24 cellular contexts compared by ENCODE assay signal in the genomic region with DNA sequence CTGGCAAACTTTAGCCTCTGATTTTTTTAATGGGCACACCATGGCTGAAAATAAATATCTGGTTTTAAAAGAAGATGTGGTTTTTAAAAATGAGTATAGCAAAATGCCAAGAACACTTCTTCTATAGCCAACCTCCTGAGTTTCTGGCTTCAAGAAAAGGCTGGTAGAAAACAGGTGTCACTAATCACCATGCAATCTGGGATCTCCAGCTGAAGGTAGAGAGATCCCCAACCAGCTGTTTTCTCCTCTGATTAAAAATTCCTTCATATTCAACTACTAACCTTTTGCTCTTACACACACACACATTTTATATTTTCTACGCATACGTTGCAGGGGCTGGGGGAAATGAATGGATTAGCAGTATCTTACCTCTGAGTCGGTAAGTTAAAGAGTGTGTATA.
"Had no signal": no experiment of that assay in that cellular context is flagged by ENCODE, and none has a peak within 500 bp of the region (broad histone marks: within the 10 kb centered on the region; RNA-seq: fewer than 3 reads in every experiment).

No MANE protein-coding gene starts in this region.

- H3K9me3 ChIP-seq: colonic mucosa, esophagus muscularis mucosa, esophagus squamous epithelium, gastrocnemius medialis, gastroesophageal sphincter, heart left ventricle had no signal

- H3K4me3 ChIP-seq: colonic mucosa, coronary artery, dorsolateral prefrontal cortex, esophagus muscularis mucosa, esophagus squamous epithelium, gastrocnemius medialis, gastroesophageal sphincter, heart left ventricle, heart right ventricle had no signal

- H3K4me1 ChIP-seq: colonic mucosa, esophagus muscularis mucosa, esophagus squamous epithelium, foreskin keratinocyte, gastrocnemius medialis, gastroesophageal sphincter, heart left ventricle, heart right ventricle had no signal

- H3K27ac Mint-ChIP-seq: dendritic cell treated with granulocyte-macrophage colony-stimulating factor and Interleukin-4, amounts not matched to agents 40 ng/mL and 50 ng/mL, for 4 days; effector memory CD8-positive, alpha-beta T cell; endodermal cell had no signal

- H3K36me3 ChIP-seq: colonic mucosa, esophagus muscularis mucosa, esophagus squamous epithelium, gastrocnemius medialis, gastroesophageal sphincter, heart left ventricle, heart right ventricle had no signal

- H3K9me3 Mint-ChIP-seq: dendritic cell treated with granulocyte-macrophage colony-stimulating factor and Interleukin-4, amounts not matched to agents 40 ng/mL and 50 ng/mL, for 4 days; effector memory CD8-positive, alpha-beta T cell; endodermal cell had no signal

- DNase-seq: colonic mucosa; cortex of kidney; dermis blood vessel endothelial cell; dorsolateral prefrontal cortex; effector CD4-positive, alpha-beta T cell; effector CD8-positive, alpha-beta T cell; effector memory CD4-positive, alpha-beta T cell; effector memory CD8-positive, alpha-beta T cell; endodermal cell; erythroblast; esophagus squamous epithelium; foreskin fibroblast; foreskin keratinocyte; foreskin melanocyte; gastrocnemius medialis; glutamatergic neuron; head of caudate nucleus; heart left ventricle; heart right ventricle had no signal

- H3K27me3 ChIP-seq: colonic mucosa, dorsolateral prefrontal cortex, esophagus muscularis mucosa, esophagus squamous epithelium, foreskin keratinocyte, gastrocnemius medialis, gastroesophageal sphincter, heart left ventricle, heart right ventricle had no signal

- H3K4me1 Mint-ChIP-seq: endodermal cell had no signal

- H3K4me3 Mint-ChIP-seq: dendritic cell treated with granulocyte-macrophage colony-stimulating factor and Interleukin-4, amounts not matched to agents 40 ng/mL and 50 ng/mL, for 4 days; effector memory CD8-positive, alpha-beta T cell; endodermal cell had no signal

- H3K27me3 Mint-ChIP-seq: dendritic cell treated with granulocyte-macrophage colony-stimulating factor and Interleukin-4, amounts not matched to agents 40 ng/mL and 50 ng/mL, for 4 days; effector memory CD8-positive, alpha-beta T cell had no signal

- H3K27ac ChIP-seq: colonic mucosa, coronary artery, dorsolateral prefrontal cortex, epithelial cell of prostate, esophagus muscularis mucosa, esophagus squamous epithelium, foreskin keratinocyte, gastrocnemius medialis, gastroesophageal sphincter, heart left ventricle, heart right ventricle had no signal
